In genomic region chr2:234564719-234565118, GRCh38 we compare ENCODE assay signal across 9 cellular contexts.
A peak's percentile ranks its signal among the peaks of the same experiment; 100 is the strongest.
DNase-seq lines count a peak whose midpoint lies in the region; TF ChIP-seq lines count a peak whose summit lies in the region.
"Had no signal": no experiment of that assay in that cellular context is flagged by ENCODE, and none has a peak within 500 bp of the region (broad histone marks: within the 10 kb centered on the region; RNA-seq: fewer than 3 reads in every experiment).

No MANE protein-coding gene starts in this region.

- CTCF ChIA-PET in CD4-positive, alpha-beta memory T cell (lab: Charles Lee; ENCODE audit: partially characterized antibody) = no interaction called here

- H3K27me3 ChIP-seq in Karpas-422 (ENCODE audit: low read length) = no peaks in the 10 kb centered on the region
- no peaks in the 10 kb centered on the region for H3K27me3 ChIP-seq in CD4-positive, alpha-beta memory T cell (ENCODE audit: insufficient read depth, low read length)

- no peaks in the 10 kb centered on the region for H3K36me3 ChIP-seq in Karpas-422 (ENCODE audit: insufficient read depth, low read length)
- H3K36me3 ChIP-seq in CD4-positive, alpha-beta memory T cell (ENCODE audit: insufficient read depth, low read length) = no peaks in the 10 kb centered on the region

- H3K36me3 Mint-ChIP-seq in glutamatergic neuron (ENCODE audit: unreplicated experiment) = peaks cover 15% of the 10 kb centered on the region
- no peaks in the 10 kb centered on the region for H3K36me3 Mint-ChIP-seq in CD4-positive, alpha-beta memory T cell

- peak overlapping the region; percentile 4 for H3K27ac Mint-ChIP-seq in glutamatergic neuron (ENCODE audit: unreplicated experiment)
- H3K27ac Mint-ChIP-seq in CD4-positive, alpha-beta memory T cell = no peak overlapping the region

- H3K9me3 Mint-ChIP-seq in glutamatergic neuron (ENCODE audit: unreplicated experiment) = peaks cover 13% of the 10 kb centered on the region
- peaks cover 0 to 10% (median 1%) of the 10 kb centered on the region in 8 donors for H3K9me3 Mint-ChIP-seq in CD4-positive, alpha-beta memory T cell

- intact Hi-C loops in CD4-positive, alpha-beta memory T cell (cut with micrococcal nuclease) = no loop called here

- no peak overlapping the region for H3K4me3 Mint-ChIP-seq in glutamatergic neuron (ENCODE audit: unreplicated experiment)
- no peak overlapping the region for H3K4me3 Mint-ChIP-seq in CD4-positive, alpha-beta memory T cell

- no peaks in the 10 kb centered on the region for H4K20me1 ChIP-seq in Karpas-422 (ENCODE audit: insufficient read depth, low read depth, low read length)

- TF ChIP-seq CTCF in glutamatergic neuron (IDR thresholded peaks at IDR 0.05; ENCODE audit: partially characterized antibody, unreplicated experiment) = no peak

- peaks cover 10% of the 10 kb centered on the region for H3K4me1 Mint-ChIP-seq in glutamatergic neuron (ENCODE audit: low read depth, unreplicated experiment)
- no peaks in the 10 kb centered on the region for H3K4me1 Mint-ChIP-seq in CD4-positive, alpha-beta memory T cell

- H3K27ac ChIP-seq in Karpas-422 (ENCODE audit: low read length) = peak overlapping the region; percentile 95
- no peak overlapping the region for H3K27ac ChIP-seq in CD4-positive, alpha-beta memory T cell (ENCODE audit: low read depth, low read length)

- H3K9me3 ChIP-seq in Karpas-422 (ENCODE audit: low read length) = no peaks in the 10 kb centered on the region
- H3K9me3 ChIP-seq in CD4-positive, alpha-beta memory T cell (ENCODE audit: control insufficient read depth in 1 of 2, low read length in 2 of 2) = no peaks in the 10 kb centered on the region

- DNase-seq in AG08395 (ENCODE audit: low spot score) = peak; percentile 44
- DNase-seq in Karpas-422 = peak; percentile 65
- peak; percentile 85 for DNase-seq in RPMI7951 (ENCODE audit: low read depth)
- DNase-seq in glutamatergic neuron = no peak
- no peak for DNase-seq in stimulated activated CD4-positive, alpha-beta T cell treated with anti-CD3 and anti-CD28 coated beads, Interleukin-4, amount 100 ng/mL, for 24 hours
- DNase-seq in COLO829 (ENCODE audit: low spot score) = no peak
- DNase-seq in CD4-positive, alpha-beta memory T cell = no peak
- DNase-seq in HT-29 (ENCODE audit: low spot score) = no peak
- DNase-seq: activated CD8-positive, alpha-beta memory T cell treated with anti-CD3 and anti-CD28 coated beads, Interleukin-2, amount 50 U/mL, for 4 hours had no signal

- peak overlapping the region; percentile 82 for H2AFZ ChIP-seq in Karpas-422 (ENCODE audit: low read length)

- H3K4me2 ChIP-seq in Karpas-422 (ENCODE audit: low read depth, low read length, poor library complexity, severe bottlenecking) = peak overlapping the region; percentile 75

- peak overlapping the region; percentile 39 for H3K4me3 ChIP-seq in Karpas-422 (ENCODE audit: low read length)
- H3K4me3 ChIP-seq in CD4-positive, alpha-beta memory T cell (ENCODE audit: low read length in 2 of 2) = no peak overlapping the region

- H3K9me2 ChIP-seq in Karpas-422 (replicated peaks; ENCODE audit: insufficient read depth, low read length) = no peaks in the 10 kb centered on the region

- peaks cover 4% of the 10 kb centered on the region for H3K27me3 Mint-ChIP-seq in glutamatergic neuron (ENCODE audit: unreplicated experiment)
- peaks cover 17 to 32% of the 10 kb centered on the region in 2 donors for H3K27me3 Mint-ChIP-seq in CD4-positive, alpha-beta memory T cell

- peaks cover 48% of the 10 kb centered on the region for H3K4me1 ChIP-seq in Karpas-422 (ENCODE audit: low read length)
- H3K4me1 ChIP-seq in CD4-positive, alpha-beta memory T cell (ENCODE audit: insufficient read depth, low read length) = no peaks in the 10 kb centered on the region

- H3K79me2 ChIP-seq in Karpas-422 (ENCODE audit: low read length) = no peaks in the 10 kb centered on the region

- H3K9ac ChIP-seq in Karpas-422 (ENCODE audit: low read length) = peak overlapping the region; percentile 65

- POLR2A ChIA-PET in CD4-positive, alpha-beta memory T cell (lab: Charles Lee; ENCODE audit: partially characterized antibody) = no interaction called here

Comparison
In these comparisons a context has a peak if more than half of its experiments do, and no peak if none do; other contexts are left out.
1. DNase-seq: peak in AG08395 (single experiment), Karpas-422 (single experiment) and RPMI7951 (single experiment); none in glutamatergic neuron (single experiment), stimulated activated CD4-positive, alpha-beta T cell treated with anti-CD3 and anti-CD28 coated beads, Interleukin-4, amount 100 ng/mL, for 24 hours (single experiment), COLO829 (single experiment), CD4-positive, alpha-beta memory T cell (0 of 5) and HT-29 (single experiment).